In genomic region chr22:21982338-21982965, GRCh38 we compare ENCODE assay signal across 1 cellular context.
TF ChIP-seq lines count a peak whose summit lies in the region.

A gene with protein sequence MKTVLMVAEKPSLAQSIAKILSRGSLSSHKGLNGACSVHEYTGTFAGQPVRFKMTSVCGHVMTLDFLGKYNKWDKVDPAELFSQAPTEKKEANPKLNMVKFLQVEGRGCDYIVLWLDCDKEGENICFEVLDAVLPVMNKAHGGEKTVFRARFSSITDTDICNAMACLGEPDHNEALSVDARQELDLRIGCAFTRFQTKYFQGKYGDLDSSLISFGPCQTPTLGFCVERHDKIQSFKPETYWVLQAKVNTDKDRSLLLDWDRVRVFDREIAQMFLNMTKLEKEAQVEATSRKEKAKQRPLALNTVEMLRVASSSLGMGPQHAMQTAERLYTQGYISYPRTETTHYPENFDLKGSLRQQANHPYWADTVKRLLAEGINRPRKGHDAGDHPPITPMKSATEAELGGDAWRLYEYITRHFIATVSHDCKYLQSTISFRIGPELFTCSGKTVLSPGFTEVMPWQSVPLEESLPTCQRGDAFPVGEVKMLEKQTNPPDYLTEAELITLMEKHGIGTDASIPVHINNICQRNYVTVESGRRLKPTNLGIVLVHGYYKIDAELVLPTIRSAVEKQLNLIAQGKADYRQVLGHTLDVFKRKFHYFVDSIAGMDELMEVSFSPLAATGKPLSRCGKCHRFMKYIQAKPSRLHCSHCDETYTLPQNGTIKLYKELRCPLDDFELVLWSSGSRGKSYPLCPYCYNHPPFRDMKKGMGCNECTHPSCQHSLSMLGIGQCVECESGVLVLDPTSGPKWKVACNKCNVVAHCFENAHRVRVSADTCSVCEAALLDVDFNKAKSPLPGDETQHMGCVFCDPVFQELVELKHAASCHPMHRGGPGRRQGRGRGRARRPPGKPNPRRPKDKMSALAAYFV (minus strand): TSS chr22:21982787. CDS start chr22:21975709, 7,078 bp downstream.

TF ChIP-seq in SK-N-SH, 30 proteins besides CTCF, POLR2A, EP300 and RAD21 (continued from another document):
- TF ChIP-seq SIN3A (IDR thresholded peaks at IDR 0.05; ENCODE audit: borderline replicate concordance, low read depth, low read length) (peak; percentile 91), EZH2phosphoT487 (IDR thresholded peaks at IDR 0.05; ENCODE audit: borderline replicate concordance, low read depth) (no peak), FOXJ3 (CRISPR knock-in tag; IDR thresholded peaks at IDR 0.05) (no peak), SMC3 (IDR thresholded peaks at IDR 0.05; ENCODE audit: low read depth, low read length) (no peak), JUND (IDR thresholded peaks at IDR 0.05) (0 out of 2 replicates have a peak, but pooled peaks have one; percentile 3), GABPA (IDR thresholded peaks at IDR 0.05; ENCODE audit: low read depth) (peak; percentile 98), CHD2 (IDR thresholded peaks at IDR 0.05; ENCODE audit: low read length, partially characterized antibody) (peak; percentile 88), TCF12 (IDR thresholded peaks at IDR 0.05) (peak; percentile 52), FOXM1 (IDR thresholded peaks at IDR 0.05; ENCODE audit: low read depth) (peak; percentile 43; the same call in 1 of the 2 replicates), YY1 (IDR thresholded peaks at IDR 0.05; ENCODE audit: low read depth) (peak; percentile 64; the same call in 1 of the 2 replicates), USF1 (IDR thresholded peaks at IDR 0.05; ENCODE audit: borderline replicate concordance, low read depth) (peak; percentile 60), MXI1 (IDR thresholded peaks at IDR 0.05; ENCODE audit: low read depth, low read length) (peak; percentile 64), MAX (IDR thresholded peaks at IDR 0.05; ENCODE audit: low read depth) (peak; percentile 73; the same call in 1 of the 2 replicates), ZBTB33 (IDR thresholded peaks at IDR 0.05; ENCODE audit: borderline replicate concordance, low read depth) (0 out of 2 replicates have a peak, but pooled peaks have one; percentile 28), RCOR1 (IDR thresholded peaks at IDR 0.05; ENCODE audit: low read length) (peak; percentile 72; the same call in 1 of the 2 replicates), POLR2AphosphoS5 (IDR thresholded peaks at IDR 0.05; ENCODE audit: low read depth, low read length) (peak; percentile 95), RFX5 (IDR thresholded peaks at IDR 0.05; ENCODE audit: low read length) (no peak; the same call in 1 of the 2 replicates), TAF1 (IDR thresholded peaks at IDR 0.05; ENCODE audit: borderline replicate concordance, low read depth, low read length) (peak; percentile 98)
- TF ChIP-seq, protein P1, sequence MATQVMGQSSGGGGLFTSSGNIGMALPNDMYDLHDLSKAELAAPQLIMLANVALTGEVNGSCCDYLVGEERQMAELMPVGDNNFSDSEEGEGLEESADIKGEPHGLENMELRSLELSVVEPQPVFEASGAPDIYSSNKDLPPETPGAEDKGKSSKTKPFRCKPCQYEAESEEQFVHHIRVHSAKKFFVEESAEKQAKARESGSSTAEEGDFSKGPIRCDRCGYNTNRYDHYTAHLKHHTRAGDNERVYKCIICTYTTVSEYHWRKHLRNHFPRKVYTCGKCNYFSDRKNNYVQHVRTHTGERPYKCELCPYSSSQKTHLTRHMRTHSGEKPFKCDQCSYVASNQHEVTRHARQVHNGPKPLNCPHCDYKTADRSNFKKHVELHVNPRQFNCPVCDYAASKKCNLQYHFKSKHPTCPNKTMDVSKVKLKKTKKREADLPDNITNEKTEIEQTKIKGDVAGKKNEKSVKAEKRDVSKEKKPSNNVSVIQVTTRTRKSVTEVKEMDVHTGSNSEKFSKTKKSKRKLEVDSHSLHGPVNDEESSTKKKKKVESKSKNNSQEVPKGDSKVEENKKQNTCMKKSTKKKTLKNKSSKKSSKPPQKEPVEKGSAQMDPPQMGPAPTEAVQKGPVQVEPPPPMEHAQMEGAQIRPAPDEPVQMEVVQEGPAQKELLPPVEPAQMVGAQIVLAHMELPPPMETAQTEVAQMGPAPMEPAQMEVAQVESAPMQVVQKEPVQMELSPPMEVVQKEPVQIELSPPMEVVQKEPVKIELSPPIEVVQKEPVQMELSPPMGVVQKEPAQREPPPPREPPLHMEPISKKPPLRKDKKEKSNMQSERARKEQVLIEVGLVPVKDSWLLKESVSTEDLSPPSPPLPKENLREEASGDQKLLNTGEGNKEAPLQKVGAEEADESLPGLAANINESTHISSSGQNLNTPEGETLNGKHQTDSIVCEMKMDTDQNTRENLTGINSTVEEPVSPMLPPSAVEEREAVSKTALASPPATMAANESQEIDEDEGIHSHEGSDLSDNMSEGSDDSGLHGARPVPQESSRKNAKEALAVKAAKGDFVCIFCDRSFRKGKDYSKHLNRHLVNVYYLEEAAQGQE (IDR thresholded peaks at IDR 0.05; ENCODE audit: low read depth, low read length), result 0 out of 2 replicates have a peak, but pooled peaks have one; percentile 69
